In genomic region chr1:228463559-228464455, GRCh38 we compare ENCODE assay signal across 9 cellular contexts. TPM values are rescaled to one million over a fixed set of nuclear protein-coding genes. Genes with fewer than 3 reads are reported as not detected.
DNase-seq lines count a peak whose midpoint lies in the region; ATAC-seq and TF ChIP-seq lines count a peak whose summit lies in the region.
"Had no signal": no experiment of that assay in that cellular context is flagged by ENCODE, and none has a peak within 500 bp of the region (broad histone marks: within the 10 kb centered on the region; RNA-seq: fewer than 3 reads in every experiment).

No MANE protein-coding gene starts in this region.

- H3K4me3 ChIP-seq in AG04449 (ENCODE audit: low read depth, low read length) (peak overlapping the region; percentile 60), RWPE2 (ENCODE audit: severe bottlenecking) (peak overlapping the region; percentile 33), astrocyte of the cerebellum (ENCODE audit: low read depth, low read length) (peak overlapping the region; percentile 36), left lung (peak overlapping the region in 1 of 2 donors; percentile 3), stomach (peak overlapping the region; percentile 13 to 40 (median 21)), Karpas-422 (ENCODE audit: low read length) (no peak overlapping the region)

- in situ Hi-C loops in astrocyte of the cerebellum (cut with HindIII; ENCODE audit: low sequenced_read_pairs), result no loop called here

- 3 to 7% (median 4%) methylated on average over 40 to 53 of the region's 56 CpGs for WGBS in stomach, 5 donors

- no peak overlapping the region for H3K27ac ChIP-seq in RWPE2 (ENCODE audit: poor library complexity, severe bottlenecking)
- no peak overlapping the region for H3K27ac ChIP-seq in left lung
- H3K27ac ChIP-seq in stomach, result peak overlapping the region in 3 of 5 donors; percentile 41 to 46 (median 43)
- no peak overlapping the region for H3K27ac ChIP-seq in Karpas-422 (ENCODE audit: low read length)

- H3K9me2 ChIP-seq in Karpas-422 (replicated peaks; ENCODE audit: insufficient read depth, low read length), result no peaks in the 10 kb centered on the region

- no peak for TF ChIP-seq POLR2A in stomach (IDR thresholded peaks at IDR 0.05)

- CTCF ChIA-PET in AG04449 (lab: Yijun Ruan, JAX), result interaction anchor here (1.6 kb wide), 1 partner anchor 37 kb away, joined by 3 read pairs; no protein-coding TSS in a partner anchor

- no peaks in the 10 kb centered on the region for H3K4me1 ChIP-seq in RWPE2 (ENCODE audit: insufficient read depth, poor library complexity, severe bottlenecking)
- peaks cover 4 to 23% of the 10 kb centered on the region in 2 donors for H3K4me1 ChIP-seq in left lung
- H3K4me1 ChIP-seq in stomach, result peaks cover 9 to 35% (median 28%) of the 10 kb centered on the region in 4 donors
- H3K4me1 ChIP-seq in Karpas-422 (ENCODE audit: low read length), result no peaks in the 10 kb centered on the region

- H3K27me3 ChIP-seq in RWPE2 (ENCODE audit: insufficient read depth, poor library complexity, severe bottlenecking) (no peaks in the 10 kb centered on the region), left lung (peaks cover 77 to 100% of the 10 kb centered on the region in 2 donors), stomach (peaks cover 0 to 99% (median 70%) of the 10 kb centered on the region in 3 donors), Karpas-422 (ENCODE audit: low read length) (no peaks in the 10 kb centered on the region)

- no peak overlapping the region for H3K9ac ChIP-seq in Karpas-422 (ENCODE audit: low read length)

- DNase-seq in AG04449 (ENCODE audit: low read depth, low spot score) (no peak), RWPE2 (ENCODE audit: low spot score) (no peak), astrocyte of the cerebellum (ENCODE audit: low read depth) (no peak), left lung (no peak), stomach (peak; percentile 27), Karpas-422 (no peak)

- intact Hi-C loops in left lung (cut with DNase I), result no loop called here
- intact Hi-C loops in stomach (cut with DNase I; ENCODE audit: low total_unique reads), result no loop called here

- H3K79me2 ChIP-seq in Karpas-422 (ENCODE audit: low read length), result no peaks in the 10 kb centered on the region

- no peaks in the 10 kb centered on the region for H4K20me1 ChIP-seq in Karpas-422 (ENCODE audit: insufficient read depth, low read depth, low read length)

- ATAC-seq in GM18520 (IDR thresholded peaks at IDR 0.05; ENCODE audit: unreplicated experiment) (peak; percentile 2), HG03139 (IDR thresholded peaks at IDR 0.05; ENCODE audit: unreplicated experiment) (peak; percentile 60), RWPE2 (ENCODE audit: low read depth) (peak; percentile 17), left lung (peak; percentile 25)

- no peak overlapping the region for H3K4me2 ChIP-seq in Karpas-422 (ENCODE audit: low read depth, low read length, poor library complexity, severe bottlenecking)

- no peaks in the 10 kb centered on the region for H3K9me3 ChIP-seq in RWPE2 (ENCODE audit: severe bottlenecking)
- no peaks in the 10 kb centered on the region for H3K9me3 ChIP-seq in left lung
- H3K9me3 ChIP-seq in stomach, result no peaks in the 10 kb centered on the region
- H3K9me3 ChIP-seq in Karpas-422 (ENCODE audit: low read length), result no peaks in the 10 kb centered on the region

- POLR2A ChIA-PET in AG04449 (lab: Yijun Ruan, JAX), result no interaction called here

- TF ChIP-seq EP300 in stomach (IDR thresholded peaks at IDR 0.05), result no peak

- H2AFZ ChIP-seq in Karpas-422 (ENCODE audit: low read length), result no peak overlapping the region

- H3K36me3 ChIP-seq in RWPE2 (ENCODE audit: low read depth) (no peaks in the 10 kb centered on the region), left lung (no peaks in the 10 kb centered on the region), stomach (no peaks in the 10 kb centered on the region), Karpas-422 (ENCODE audit: insufficient read depth, low read length) (no peaks in the 10 kb centered on the region)

- peak; percentile 3 for TF ChIP-seq CTCF in AG04449 (IDR thresholded peaks at IDR 0.05; ENCODE audit: insufficient read depth, low read length, missing control alignments)
- no peak for TF ChIP-seq CTCF in RWPE2 (IDR thresholded peaks at IDR 0.05; ENCODE audit: poor library complexity, severe bottlenecking)
- no peak for TF ChIP-seq CTCF in astrocyte of the cerebellum (IDR thresholded peaks at IDR 0.05; ENCODE audit: low read depth, low read length, missing control alignments)
- TF ChIP-seq CTCF in left lung (IDR thresholded peaks at IDR 0.05), result no peak
- TF ChIP-seq CTCF in stomach (IDR thresholded peaks at IDR 0.05), result no peak

RNA-seq across cellular contexts. Expression of gene RNF187, which starts 23.4 kb away (rescaled TPM):
- total RNA-seq in left lung (100 to 1,000 TPM in 1 of 2 donors, 10 to 100 TPM in 1; 84.5 to 103 TPM), stomach (10 to 100 TPM in 3 of 5 donors, 1 to 10 TPM in 2; 8.9 to 44.6 (median 16.2) TPM)
- 10 to 100 TPM; 27.0 to 31.7 (median 29.6) TPM for polyA plus RNA-seq in stomach
- 127 and 268 TPM in 2 replicates for total RNA-seq in Karpas-422 (2014; rRNA removed; shearing (Covaris generic); ENCODE audit: low replicate concordance)

RNA-seq across cellular contexts. Expression of gene TRIM17, which starts 47.1 kb away (rescaled TPM):
- 1 to 10 TPM; 1.3 to 2.9 TPM for total RNA-seq in left lung
- 1 to 10 TPM in 3 of 5 donors, not detected in 2; 1.8 to 6.2 (median 5.3) TPM for total RNA-seq in stomach
- polyA plus RNA-seq in stomach, result 1 to 10 TPM in 2 of 3 donors, not detected in 1; 1.2 to 1.7 TPM
- 0.29 TPM in 1 of 2 replicates, not detected in the other for total RNA-seq in Karpas-422 (2014; rRNA removed; shearing (Covaris generic); ENCODE audit: low replicate concordance)
- total RNA-seq: lung microvascular endothelial cell had no signal

RNA-seq across cellular contexts. Expression of gene TRIM11, which starts 57.2 kb away (rescaled TPM):
- total RNA-seq in left lung (10 to 100 TPM; 21.5 to 27.1 TPM), stomach (100 to 1,000 TPM in 1 of 5 donors, 10 to 100 TPM in 3, 1 to 10 TPM in 1; 7.1 to 163 (median 23.9) TPM)
- 10 to 100 TPM in 2 of 3 donors, 1 to 10 TPM in 1; 9.4 to 15.7 (median 10.8) TPM for polyA plus RNA-seq in stomach
- 27.7 and 39.5 TPM in 2 replicates for total RNA-seq in Karpas-422 (2014; rRNA removed; shearing (Covaris generic); ENCODE audit: low replicate concordance)

Comparison
In these comparisons a context has a peak if more than half of its experiments do, and no peak if none do; other contexts are left out.
1. ATAC-seq: peak in every context shown above with its lines; median percentile 60 in HG03139; 25 in left lung; 17 in RWPE2; 2 in GM18520.
2. H3K27ac ChIP-seq: peak in stomach (3 of 5); none in RWPE2 (single experiment), left lung (0 of 2) and Karpas-422 (single experiment).